In genomic region chr4:1006856-1007255, GRCh38 we compare ENCODE assay signal across 29 cellular contexts. TPM values are rescaled to one million over a fixed set of nuclear protein-coding genes. Genes with fewer than 3 reads are reported as not detected.
"Had no signal": no experiment of that assay in that cellular context is flagged by ENCODE, and none has a peak within 500 bp of the region (broad histone marks: within the 10 kb centered on the region; RNA-seq: fewer than 3 reads in every experiment).

No MANE protein-coding gene starts in this region.

- H3K27ac ChIP-seq: HL-60, KMS-11, SJCRH30 had no signal

- H3K36me3 Mint-ChIP-seq: IgD-negative memory B cell, T-cell had no signal

- H3K4me3 Mint-ChIP-seq: T-cell had no signal

- H3K9me3 Mint-ChIP-seq: T-cell had no signal

- H3K9me3 ChIP-seq: SJCRH30 had no signal

- H3K36me3 ChIP-seq: SJCRH30 had no signal

- DNase-seq: Kasumi-1; MM.1S; NCI-H1092 treated with DMSO at 0.1 percent for 48 hours; NCI-H1436; NCI-H187; NCI-H2029; NCI-H2081 treated with DMSO at 0.1 percent for 48 hours; NCI-H2171; NCI-H226; NCI-H446; NCI-H510A; NCI-H524 treated with DMSO at 0.1 percent for 48 hours; NCI-H69; NCI-H774; NK-92 treated with Interleukin-12 subunit alpha and Interleukin-12 subunit beta, amount 100 ng/mL, for 24 hours; SHP77 treated with DMSO at 0.1 percent for 48 hours; SJCRH30; SW 1271; T-cell had no signal

- ATAC-seq: K562, Panc1, PC-3, Right ventricle myocardium inferior, SK-N-SH treated with all-trans-retinoic acid at 6 μM for 48 hours, T-cell had no signal

- H3K27ac Mint-ChIP-seq: T-cell had no signal

- H3K4me3 ChIP-seq: K562, SJCRH30 had no signal

RNA-seq across cellular contexts. Expression of gene SLC26A1, which starts 13.7 kb away (rescaled TPM):
- total RNA-seq: M059J, PC-3, Right ventricle myocardium inferior, RPMI7951, SJCRH30 had no signal
